ENCODE assay signal across 5 cellular contexts in the genomic region with DNA sequence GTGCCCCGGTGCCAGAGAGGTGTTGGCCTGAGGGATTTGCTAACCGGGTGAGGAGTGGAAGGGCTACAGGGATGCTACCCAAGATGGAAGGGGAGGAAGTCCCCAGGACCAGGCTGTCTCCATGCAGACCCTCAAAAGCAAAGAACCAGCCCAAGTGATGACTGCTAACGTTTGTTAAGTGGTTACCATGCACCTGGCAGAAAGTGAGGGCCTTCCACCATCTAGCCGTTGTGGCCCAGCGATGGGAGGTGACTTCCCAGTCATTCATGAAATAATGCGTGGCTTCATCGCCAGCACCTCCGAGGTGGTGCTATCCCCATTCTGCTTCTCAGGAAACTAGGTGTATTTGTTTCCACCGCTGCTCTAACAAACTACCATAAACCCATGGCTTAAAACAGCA.
"Had no signal": no experiment of that assay in that cellular context is flagged by ENCODE, and none has a peak within 500 bp of the region (broad histone marks: within the 10 kb centered on the region; RNA-seq: fewer than 3 reads in every experiment).

No MANE protein-coding gene starts in this region.

- DNase-seq: H9, HCEC 1CT, IMR-90 had no signal

- H3K9me3 Mint-ChIP-seq: GM23338, H9 had no signal

- H3K4me1 Mint-ChIP-seq: GM23338 had no signal

- H2AFZ ChIP-seq: GM23338 had no signal

- ATAC-seq: GM23338 had no signal

- H3K4me3 Mint-ChIP-seq: GM23338, H9 had no signal

- H3K4me2 ChIP-seq: GM23338 had no signal

- H3K27ac Mint-ChIP-seq: GM23338 had no signal

- H3K4me3 ChIP-seq: GM23338, K562 had no signal
